In genomic region chr3:38311474-38311873, GRCh38 we compare ENCODE assay signal across 21 cellular contexts. TPM values are rescaled to one million over a fixed set of nuclear protein-coding genes. Genes with fewer than 3 reads are reported as not detected.
"Had no signal": no experiment of that assay in that cellular context is flagged by ENCODE, and none has a peak within 500 bp of the region (broad histone marks: within the 10 kb centered on the region; RNA-seq: fewer than 3 reads in every experiment).

No MANE protein-coding gene starts in this region.

- DNase-seq: activated CD4-positive, alpha-beta T cell treated with anti-CD3 and anti-CD28 coated beads for 4 hours; activated CD4-positive, alpha-beta T cell treated with anti-CD3 and anti-CD28 coated beads, Interleukin-2, amount 50 U/mL, for 48 hours; activated CD4-positive, CD25-positive, alpha-beta regulatory T cell; activated naive CD4-positive, alpha-beta T cell treated with Interleukin-2 at 50 U/mL for 16 hours; activated naive CD8-positive, alpha-beta T cell treated with anti-CD3 and anti-CD28 coated beads for 36 hours; activated T-cell treated with anti-CD3 and anti-CD28 coated beads, Interleukin-2, amount 50 U/mL, for 48 hours; central memory CD4-positive, alpha-beta T cell; effector memory CD4-positive, alpha-beta T cell; hippocampal formation; kidney glomerular epithelial cell; left lung; naive B cell; stimulated activated CD4-positive, alpha-beta T cell treated with anti-CD3 and anti-CD28 coated beads, Interleukin-4, amount 100 ng/mL, for 1 hour; stimulated activated naive CD4-positive, alpha-beta T cell; testis; trophoblast cell had no signal

- ATAC-seq: esophagus mucosa, left lung had no signal

RNA-seq across cellular contexts. Expression of gene SLC22A14, which starts 29.4 kb away (rescaled TPM):
- total RNA-seq: activated naive CD8-positive, alpha-beta T cell treated with anti-CD3 and anti-CD28 coated beads for 36 hours; dermis microvascular lymphatic vessel endothelial cell; lung; neural crest cell had no signal

RNA-seq across cellular contexts. Expression of gene SLC22A13, which starts 45.9 kb away (rescaled TPM):
- total RNA-seq: vagina had no signal
